In the genomic region with DNA sequence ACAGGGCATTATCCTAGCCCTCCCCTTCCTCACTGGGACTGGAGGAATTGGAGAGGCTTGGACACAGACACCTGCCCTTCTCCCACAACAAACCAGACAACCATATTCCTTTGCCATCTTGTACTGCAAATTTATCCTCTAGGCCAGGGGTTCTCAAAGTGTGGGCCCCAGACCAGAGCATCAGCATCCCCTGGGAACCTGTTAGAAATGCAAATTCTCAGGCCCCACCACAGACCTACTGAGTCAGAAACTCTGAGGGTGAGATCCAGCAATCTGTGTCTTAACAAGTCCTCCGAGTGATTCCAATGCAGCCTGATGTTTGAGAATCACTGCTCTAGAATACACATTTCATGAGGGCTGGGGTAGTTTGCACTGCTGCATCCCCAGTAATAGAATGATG, we compare ENCODE assay signal across 1 cellular context.
TF ChIP-seq lines count a peak whose summit lies in the region.

No MANE protein-coding gene starts in this region.

TF ChIP-seq in IMR-90, 13 proteins besides CTCF, POLR2A, EP300 and RAD21:
- TF ChIP-seq NFE2L2 (IDR thresholded peaks at IDR 0.05; ENCODE audit: low read depth, low read length) (no peak), CEBPB (IDR thresholded peaks at IDR 0.05; ENCODE audit: low read depth, low read length) (no peak), MAZ (IDR thresholded peaks at IDR 0.05; ENCODE audit: borderline replicate concordance, low read depth, low read length) (no peak), RCOR1 (IDR thresholded peaks at IDR 0.05; ENCODE audit: insufficient replicate concordance, low read length) (no peak), FOS (IDR thresholded peaks at IDR 0.05; ENCODE audit: low read depth, low read length) (no peak), SMC3 (IDR thresholded peaks at IDR 0.05; ENCODE audit: low read depth, low read length) (no peak), MXI1 (IDR thresholded peaks at IDR 0.05; ENCODE audit: borderline replicate concordance, low read depth, low read length) (no peak), BHLHE40 (IDR thresholded peaks at IDR 0.05; ENCODE audit: low read depth, low read length) (no peak), MAFK (IDR thresholded peaks at IDR 0.05; ENCODE audit: low read depth, low read length) (no peak), CHD1 (IDR thresholded peaks at IDR 0.05; ENCODE audit: low read depth, low read length) (no peak), RFX5 (IDR thresholded peaks at IDR 0.05; ENCODE audit: low read depth, low read length) (no peak)
- TF ChIP-seq, protein P1, sequence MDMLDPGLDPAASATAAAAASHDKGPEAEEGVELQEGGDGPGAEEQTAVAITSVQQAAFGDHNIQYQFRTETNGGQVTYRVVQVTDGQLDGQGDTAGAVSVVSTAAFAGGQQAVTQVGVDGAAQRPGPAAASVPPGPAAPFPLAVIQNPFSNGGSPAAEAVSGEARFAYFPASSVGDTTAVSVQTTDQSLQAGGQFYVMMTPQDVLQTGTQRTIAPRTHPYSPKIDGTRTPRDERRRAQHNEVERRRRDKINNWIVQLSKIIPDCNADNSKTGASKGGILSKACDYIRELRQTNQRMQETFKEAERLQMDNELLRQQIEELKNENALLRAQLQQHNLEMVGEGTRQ (IDR thresholded peaks at IDR 0.05; ENCODE audit: low read depth, low read length), result no peak
- TF ChIP-seq, protein P2, sequence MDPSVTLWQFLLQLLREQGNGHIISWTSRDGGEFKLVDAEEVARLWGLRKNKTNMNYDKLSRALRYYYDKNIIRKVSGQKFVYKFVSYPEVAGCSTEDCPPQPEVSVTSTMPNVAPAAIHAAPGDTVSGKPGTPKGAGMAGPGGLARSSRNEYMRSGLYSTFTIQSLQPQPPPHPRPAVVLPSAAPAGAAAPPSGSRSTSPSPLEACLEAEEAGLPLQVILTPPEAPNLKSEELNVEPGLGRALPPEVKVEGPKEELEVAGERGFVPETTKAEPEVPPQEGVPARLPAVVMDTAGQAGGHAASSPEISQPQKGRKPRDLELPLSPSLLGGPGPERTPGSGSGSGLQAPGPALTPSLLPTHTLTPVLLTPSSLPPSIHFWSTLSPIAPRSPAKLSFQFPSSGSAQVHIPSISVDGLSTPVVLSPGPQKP (IDR thresholded peaks at IDR 0.05; ENCODE audit: borderline replicate concordance, low read depth, low read length), result no peak
